In the genomic region with DNA sequence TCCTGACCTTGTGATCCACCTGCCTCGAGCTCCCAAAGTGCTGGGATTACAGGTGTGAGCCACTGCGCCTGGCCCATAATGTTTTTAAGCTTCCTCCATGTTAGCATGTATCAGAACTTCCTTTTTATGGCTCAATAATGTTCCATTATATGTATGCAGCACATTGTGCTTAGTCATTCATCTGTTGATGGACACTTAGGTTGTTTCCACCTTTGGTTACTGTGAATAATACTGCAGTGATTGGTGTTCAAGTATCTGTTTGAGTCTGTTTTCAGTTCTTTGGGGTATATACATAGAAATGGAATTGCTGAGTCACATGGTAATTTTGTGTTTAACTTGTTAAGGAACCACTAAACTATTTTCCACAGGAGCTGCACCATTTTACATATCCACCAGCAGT, we compare ENCODE assay signal across 9 cellular contexts. TPM values are rescaled to one million over a fixed set of nuclear protein-coding genes. Genes with fewer than 3 reads are reported as not detected.
DNase-seq lines count a peak whose midpoint lies in the region; ATAC-seq and TF ChIP-seq lines count a peak whose summit lies in the region.
"Had no signal": no experiment of that assay in that cellular context is flagged by ENCODE, and none has a peak within 500 bp of the region (broad histone marks: within the 10 kb centered on the region; RNA-seq: fewer than 3 reads in every experiment).

No MANE protein-coding gene starts in this region.

- no peaks in the 10 kb centered on the region for H3K27me3 ChIP-seq in suprapubic skin

- H3K27ac ChIP-seq in suprapubic skin: no peak overlapping the region

- H3K4me3 ChIP-seq in epithelial cell of esophagus (ENCODE audit: low read length) (no peak overlapping the region), suprapubic skin (no peak overlapping the region)

- DNase-seq in epithelial cell of esophagus (ENCODE audit: low read depth) (peak; percentile 43), suprapubic skin (ENCODE audit: low spot score in 2 of 2) (no peak), GM13976 (ENCODE audit: low spot score) (no peak), COR-L47 (lab: John Stamatoyannopoulos, UW) (no peak)
- DNase-seq: mesendoderm had no signal

- no peaks in the 10 kb centered on the region for H3K9me3 ChIP-seq in suprapubic skin

- 100% methylated on average over 2 of the region's 2 CpGs for WGBS in suprapubic skin

- peaks cover 3% of the 10 kb centered on the region for H3K36me3 ChIP-seq in suprapubic skin

- no peak for TF ChIP-seq POLR2A in suprapubic skin (IDR thresholded peaks at IDR 0.05)

- TF ChIP-seq EP300 in suprapubic skin (IDR thresholded peaks at IDR 0.05): no peak

- peak; percentile 82 for ATAC-seq in GM18498 (IDR thresholded peaks at IDR 0.05; ENCODE audit: unreplicated experiment)
- peak; percentile 89 for ATAC-seq in GM21423 (IDR thresholded peaks at IDR 0.05; ENCODE audit: unreplicated experiment)
- ATAC-seq in HG03442 (IDR thresholded peaks at IDR 0.05; ENCODE audit: unreplicated experiment): peak; percentile 96
- no peak; the same call in 2 of the 3 replicates for ATAC-seq in SK-N-SH treated with all-trans-retinoic acid at 6 μM for 48 hours

- in situ Hi-C loops in GM13976 (cut with MboI; ENCODE audit: low sequenced_read_pairs, unreplicated experiment): no loop called here

- TF ChIP-seq CTCF in epithelial cell of esophagus (IDR thresholded peaks at IDR 0.05; ENCODE audit: insufficient read depth, low read depth, low read length, missing control alignments): no peak
- TF ChIP-seq CTCF in suprapubic skin (IDR thresholded peaks at IDR 0.05): no peak
- TF ChIP-seq CTCF in GM13976 (IDR thresholded peaks at IDR 0.05; ENCODE audit: borderline replicate concordance, control extremely low read depth, extremely low read depth, insufficient read depth, missing control alignments): no peak

- H3K4me1 ChIP-seq in suprapubic skin: peaks cover 9% of the 10 kb centered on the region

TF ChIP-seq in SK-N-SH treated with all-trans-retinoic acid at 6 μM for 48 hours, 23 proteins besides CTCF, POLR2A, EP300 and RAD21:
- TF ChIP-seq ZNF70 (CRISPR knock-in tag; IDR thresholded peaks at IDR 0.05) (no peak), ESRRG (CRISPR knock-in tag; IDR thresholded peaks at IDR 0.05) (no peak), GLIS3 (CRISPR knock-in tag; IDR thresholded peaks at IDR 0.05) (no peak), TCF4 (CRISPR knock-in tag; IDR thresholded peaks at IDR 0.05; ENCODE audit: borderline replicate concordance) (no peak), ZC3H10 (CRISPR knock-in tag; IDR thresholded peaks at IDR 0.05) (no peak), ZNF8 (CRISPR knock-in tag; IDR thresholded peaks at IDR 0.05) (no peak), PPARA (CRISPR knock-in tag; IDR thresholded peaks at IDR 0.05; ENCODE audit: borderline replicate concordance) (no peak), ARNTL (CRISPR knock-in tag; IDR thresholded peaks at IDR 0.05; ENCODE audit: borderline replicate concordance, low read depth) (no peak), CSDC2 (CRISPR knock-in tag; IDR thresholded peaks at IDR 0.05) (no peak), TOX (CRISPR knock-in tag; IDR thresholded peaks at IDR 0.05; ENCODE audit: borderline replicate concordance) (no peak), ZFP3 (CRISPR knock-in tag; IDR thresholded peaks at IDR 0.05) (no peak), OSR1 (CRISPR knock-in tag; IDR thresholded peaks at IDR 0.05) (no peak), BACH2 (CRISPR knock-in tag; IDR thresholded peaks at IDR 0.05; ENCODE audit: borderline replicate concordance) (no peak), SNAI2 (CRISPR knock-in tag; IDR thresholded peaks at IDR 0.05) (no peak), ISL1 (CRISPR knock-in tag; IDR thresholded peaks at IDR 0.05) (no peak)
- TF ChIP-seq, protein P1, sequence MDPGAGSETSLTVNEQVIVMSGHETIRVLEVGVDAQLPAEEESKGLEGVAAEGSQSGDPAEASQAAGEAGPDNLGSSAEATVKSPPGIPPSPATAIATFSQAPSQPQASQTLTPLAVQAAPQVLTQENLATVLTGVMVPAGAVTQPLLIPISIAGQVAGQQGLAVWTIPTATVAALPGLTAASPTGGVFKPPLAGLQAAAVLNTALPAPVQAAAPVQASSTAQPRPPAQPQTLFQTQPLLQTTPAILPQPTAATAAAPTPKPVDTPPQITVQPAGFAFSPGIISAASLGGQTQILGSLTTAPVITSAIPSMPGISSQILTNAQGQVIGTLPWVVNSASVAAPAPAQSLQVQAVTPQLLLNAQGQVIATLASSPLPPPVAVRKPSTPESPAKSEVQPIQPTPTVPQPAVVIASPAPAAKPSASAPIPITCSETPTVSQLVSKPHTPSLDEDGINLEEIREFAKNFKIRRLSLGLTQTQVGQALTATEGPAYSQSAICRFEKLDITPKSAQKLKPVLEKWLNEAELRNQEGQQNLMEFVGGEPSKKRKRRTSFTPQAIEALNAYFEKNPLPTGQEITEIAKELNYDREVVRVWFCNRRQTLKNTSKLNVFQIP (CRISPR knock-in tag; IDR thresholded peaks at IDR 0.05; ENCODE audit: borderline replicate concordance, low read depth): no peak
- TF ChIP-seq, protein P2, sequence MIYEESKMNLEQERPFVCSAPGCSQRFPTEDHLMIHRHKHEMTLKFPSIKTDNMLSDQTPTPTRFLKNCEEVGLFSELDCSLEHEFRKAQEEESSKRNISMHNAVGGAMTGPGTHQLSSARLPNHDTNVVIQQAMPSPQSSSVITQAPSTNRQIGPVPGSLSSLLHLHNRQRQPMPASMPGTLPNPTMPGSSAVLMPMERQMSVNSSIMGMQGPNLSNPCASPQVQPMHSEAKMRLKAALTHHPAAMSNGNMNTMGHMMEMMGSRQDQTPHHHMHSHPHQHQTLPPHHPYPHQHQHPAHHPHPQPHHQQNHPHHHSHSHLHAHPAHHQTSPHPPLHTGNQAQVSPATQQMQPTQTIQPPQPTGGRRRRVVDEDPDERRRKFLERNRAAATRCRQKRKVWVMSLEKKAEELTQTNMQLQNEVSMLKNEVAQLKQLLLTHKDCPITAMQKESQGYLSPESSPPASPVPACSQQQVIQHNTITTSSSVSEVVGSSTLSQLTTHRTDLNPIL (CRISPR knock-in tag; IDR thresholded peaks at IDR 0.05; ENCODE audit: low read depth): no peak
- TF ChIP-seq, protein P3, sequence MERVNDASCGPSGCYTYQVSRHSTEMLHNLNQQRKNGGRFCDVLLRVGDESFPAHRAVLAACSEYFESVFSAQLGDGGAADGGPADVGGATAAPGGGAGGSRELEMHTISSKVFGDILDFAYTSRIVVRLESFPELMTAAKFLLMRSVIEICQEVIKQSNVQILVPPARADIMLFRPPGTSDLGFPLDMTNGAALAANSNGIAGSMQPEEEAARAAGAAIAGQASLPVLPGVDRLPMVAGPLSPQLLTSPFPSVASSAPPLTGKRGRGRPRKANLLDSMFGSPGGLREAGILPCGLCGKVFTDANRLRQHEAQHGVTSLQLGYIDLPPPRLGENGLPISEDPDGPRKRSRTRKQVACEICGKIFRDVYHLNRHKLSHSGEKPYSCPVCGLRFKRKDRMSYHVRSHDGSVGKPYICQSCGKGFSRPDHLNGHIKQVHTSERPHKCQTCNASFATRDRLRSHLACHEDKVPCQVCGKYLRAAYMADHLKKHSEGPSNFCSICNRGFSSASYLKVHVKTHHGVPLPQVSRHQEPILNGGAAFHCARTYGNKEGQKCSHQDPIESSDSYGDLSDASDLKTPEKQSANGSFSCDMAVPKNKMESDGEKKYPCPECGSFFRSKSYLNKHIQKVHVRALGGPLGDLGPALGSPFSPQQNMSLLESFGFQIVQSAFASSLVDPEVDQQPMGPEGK (CRISPR knock-in tag; IDR thresholded peaks at IDR 0.05; ENCODE audit: borderline replicate concordance): no peak

RNA-seq across cellular contexts. Expression of a gene that starts 17.7 kb away (rescaled TPM):
- total RNA-seq in suprapubic skin: 10 to 100 TPM; 69.4 to 94.4 (median 81.6) TPM

RNA-seq across cellular contexts. Expression of a gene that starts 37.4 kb away (rescaled TPM):
- total RNA-seq in suprapubic skin: 1 to 10 TPM; 2.8 to 4.2 (median 4.0) TPM
